ENCODE assay signal across 27 cellular contexts in genomic region chr13:110420626-110421025, GRCh38.
DNase-seq lines count a peak whose midpoint lies in the region; ATAC-seq and TF ChIP-seq lines count a peak whose summit lies in the region.
"Had no signal": no experiment of that assay in that cellular context is flagged by ENCODE, and none has a peak within 500 bp of the region (broad histone marks: within the 10 kb centered on the region; RNA-seq: fewer than 3 reads in every experiment).

No MANE protein-coding gene starts in this region.

- CTCF ChIA-PET in SK-N-SH (lab: Yijun Ruan, JAX): interaction anchor here (3.4 kb wide), 1 partner anchor 9 kb away, joined by 12 read pairs; no protein-coding TSS in a partner anchor

- H3K79me2 ChIP-seq in SK-N-SH (ENCODE audit: insufficient read depth): peaks cover 15% of the 10 kb centered on the region; the same call in 1 of the 2 replicates

- WGBS in SK-N-SH (ENCODE audit: low lambda C conversion rate): 96% methylated on average over 6 of the region's 6 CpGs

- H3K9ac ChIP-seq in BLaER1 treated with 17β-estradiol and CSF1 and Interleukin-3, amounts not matched to agents 10 nM and 100 nM: no peak overlapping the region
- H3K9ac ChIP-seq in SK-N-SH: no peak overlapping the region

- peak; percentile 45 for DNase-seq in coronary artery (ENCODE audit: low spot score)
- DNase-seq in lower lobe of right lung: no peak
- no peak for DNase-seq in gastrocnemius medialis
- DNase-seq in NCI-H2227 treated with DMSO at 0.1 percent for 48 hours (lab: John Stamatoyannopoulos, UW): no peak
- DNase-seq in SK-N-SH: no peak
- no peak for DNase-seq in NOMO-1 treated with DMSO at 0.1 percent for 48 hours (lab: John Stamatoyannopoulos, UW; ENCODE audit: unreplicated experiment)
- DNase-seq: activated CD4-positive, alpha-beta T cell treated with anti-CD3 and anti-CD28 coated beads for 48 hours; CD4-positive, CD25-positive, alpha-beta regulatory T cell; colonic mucosa; DND-41; effector memory CD4-positive, alpha-beta T cell; erythroblast; foreskin keratinocyte; GF-D8; NCI-H146; NCI-H2107; NCI-H446 treated with DMSO at 0.1 percent for 48 hours; NCI-H774; spleen; T-cell; WERI-Rb-1 had no signal

- 0 out of 22 replicates have a peak, but pooled peaks cover 0 to 3% (median 0%) of the 10 kb centered on the region in 11 experiments for H3K9me3 ChIP-seq in BLaER1 treated with 17β-estradiol and CSF1 and Interleukin-3, amounts not matched to agents 10 nM and 100 nM (replicated peaks in 1 of 11)
- H3K9me3 ChIP-seq in lower lobe of right lung: no peaks in the 10 kb centered on the region
- H3K9me3 ChIP-seq in gastrocnemius medialis: no peaks in the 10 kb centered on the region
- no peaks in the 10 kb centered on the region for H3K9me3 ChIP-seq in SK-N-SH
- H3K9me3 ChIP-seq: colonic mucosa, heart right ventricle, right atrium auricular region, spleen had no signal

- intact Hi-C loops in lower lobe of right lung (cut with DNase I): loop anchor here (10.0 kb wide), 1 partner anchor 196 kb away; no protein-coding TSS in a partner anchor
- intact Hi-C loops in gastrocnemius medialis (cut with DNase I; ENCODE audit: low total_unique reads): no loop called here

- H3K4me2 ChIP-seq in BLaER1 treated with 17β-estradiol and CSF1 and Interleukin-3, amounts not matched to agents 10 nM and 100 nM: peak overlapping the region in 8 of 11 experiments; percentile 54 to 86 (median 69); a peak in 15 of 22 replicates
- no peak overlapping the region for H3K4me2 ChIP-seq in SK-N-SH

- no peak for TF ChIP-seq CTCF in coronary artery (IDR thresholded peaks at IDR 0.05)
- TF ChIP-seq CTCF in lower lobe of right lung (IDR thresholded peaks at IDR 0.05): no peak
- no peak for TF ChIP-seq CTCF in gastrocnemius medialis (IDR thresholded peaks at IDR 0.05 in 4 of 5, conservative IDR thresholded peaks at IDR 0.05 in 1 of 5)
- TF ChIP-seq CTCF in SK-N-SH (IDR thresholded peaks at IDR 0.05): no peak

- peaks cover 26 to 100% (median 60%) of the 10 kb centered on the region in 11 experiments; a peak in 21 of 22 replicates for H3K27me3 ChIP-seq in BLaER1 treated with 17β-estradiol and CSF1 and Interleukin-3, amounts not matched to agents 10 nM and 100 nM
- no peaks in the 10 kb centered on the region for H3K27me3 ChIP-seq in lower lobe of right lung (ENCODE audit: low read depth)
- H3K27me3 ChIP-seq in gastrocnemius medialis: no peaks in the 10 kb centered on the region
- no peaks in the 10 kb centered on the region for H3K27me3 ChIP-seq in SK-N-SH (ENCODE audit: insufficient read depth)
- H3K27me3 ChIP-seq: cardiac muscle cell, colonic mucosa, foreskin keratinocyte, right atrium auricular region had no signal

- ATAC-seq in lower lobe of right lung: no peak
- ATAC-seq in gastrocnemius medialis: no peak
- no peak for ATAC-seq in GM21786 (IDR thresholded peaks at IDR 0.05; ENCODE audit: unreplicated experiment)
- ATAC-seq: foreskin keratinocyte, heart right ventricle, T-cell had no signal

- H3K36me3 ChIP-seq in BLaER1 treated with 17β-estradiol and CSF1 and Interleukin-3, amounts not matched to agents 10 nM and 100 nM: no peaks in the 10 kb centered on the region
- peaks cover 6% of the 10 kb centered on the region for H3K36me3 ChIP-seq in lower lobe of right lung
- no peaks in the 10 kb centered on the region for H3K36me3 ChIP-seq in gastrocnemius medialis
- peaks cover 0 to 36% of the 10 kb centered on the region in 2 experiments for H3K36me3 ChIP-seq in SK-N-SH (replicated peaks in 1 of 2; ENCODE audit: control insufficient read depth in 1 of 2, insufficient read depth in 2 of 2, low read length in 1 of 2)
- H3K36me3 ChIP-seq: cardiac muscle cell, colonic mucosa, WERI-Rb-1 had no signal

- no peak overlapping the region for H3K27ac ChIP-seq in BLaER1 treated with 17β-estradiol and CSF1 and Interleukin-3, amounts not matched to agents 10 nM and 100 nM
- peak overlapping the region; percentile 36 to 49 for H3K27ac ChIP-seq in coronary artery
- H3K27ac ChIP-seq in lower lobe of right lung: peak overlapping the region; percentile 9
- H3K27ac ChIP-seq in gastrocnemius medialis: peak overlapping the region in 3 of 4 donors; percentile 17 to 22 (median 19)
- H3K27ac ChIP-seq in SK-N-SH (ENCODE audit: low read depth in 2 of 2, low read length in 1 of 2): no peak overlapping the region
- H3K27ac ChIP-seq: cardiac muscle cell, foreskin keratinocyte, WERI-Rb-1 had no signal

- H3F3A ChIP-seq in SK-N-SH (replicated peaks; ENCODE audit: insufficient read depth): no peaks in the 10 kb centered on the region

- H3K9me2 ChIP-seq in SK-N-SH: no peaks in the 10 kb centered on the region

- TF ChIP-seq POLR2A in gastrocnemius medialis (IDR thresholded peaks at IDR 0.05): no peak

- H3K4me1 ChIP-seq in BLaER1 treated with 17β-estradiol and CSF1 and Interleukin-3, amounts not matched to agents 10 nM and 100 nM: peaks cover 14 to 75% (median 58%) of the 10 kb centered on the region in 10 experiments; a peak in 19 of 20 replicates
- H3K4me1 ChIP-seq in lower lobe of right lung: peaks cover 37% of the 10 kb centered on the region
- peaks cover 23 to 30% of the 10 kb centered on the region in 2 donors for H3K4me1 ChIP-seq in gastrocnemius medialis
- peaks cover 0 to 16% of the 10 kb centered on the region in 2 experiments; a peak in 2 of 4 replicates for H3K4me1 ChIP-seq in SK-N-SH (ENCODE audit: control insufficient read depth in 1 of 2, insufficient read depth in 2 of 2, low read depth in 1 of 2, low read length in 1 of 2)
- H3K4me1 ChIP-seq: colonic mucosa, foreskin keratinocyte had no signal

- no peak overlapping the region for H2AFZ ChIP-seq in SK-N-SH (ENCODE audit: low read depth)

- TF ChIP-seq RAD21 in SK-N-SH (IDR thresholded peaks at IDR 0.05; ENCODE audit: low read length): no peak

- in situ Hi-C loops in gastrocnemius medialis (cut with MboI; ENCODE audit: low sequenced_read_pairs in 4 of 4): loop anchor here in 1 of 4 donors (25.0 kb wide), 1 partner anchor 183 kb away; no protein-coding TSS in a partner anchor

- POLR2A ChIA-PET in SK-N-SH (lab: Yijun Ruan, JAX): no interaction called here

- no peak for TF ChIP-seq EP300 in SK-N-SH (IDR thresholded peaks at IDR 0.05; ENCODE audit: borderline replicate concordance in 1 of 2, low read depth in 1 of 2, low read length in 1 of 2)

- H4K20me1 ChIP-seq in BLaER1 treated with 17β-estradiol and CSF1 and Interleukin-3, amounts not matched to agents 10 nM and 100 nM: peaks cover 0 to 50% (median 0%) of the 10 kb centered on the region in 11 experiments; a peak in 7 of 22 replicates
- H4K20me1 ChIP-seq in SK-N-SH (ENCODE audit: insufficient read depth): no peaks in the 10 kb centered on the region

- H3K4me3 ChIP-seq in BLaER1 treated with 17β-estradiol and CSF1 and Interleukin-3, amounts not matched to agents 10 nM and 100 nM: no peak overlapping the region
- no peak overlapping the region for H3K4me3 ChIP-seq in coronary artery
- no peak overlapping the region for H3K4me3 ChIP-seq in lower lobe of right lung
- H3K4me3 ChIP-seq in gastrocnemius medialis: no peak overlapping the region
- no peak overlapping the region for H3K4me3 ChIP-seq in SK-N-SH (ENCODE audit: low read depth in 2 of 2, low read length in 1 of 2)
- H3K4me3 ChIP-seq: cardiac muscle cell, colonic mucosa, heart right ventricle, lung, right atrium auricular region, spleen had no signal

TF ChIP-seq in SK-N-SH, 30 proteins besides CTCF, POLR2A, EP300 and RAD21:
- TF ChIP-seq RCOR1 (IDR thresholded peaks at IDR 0.05; ENCODE audit: low read length): no peak
- no peak for TF ChIP-seq RXRA (IDR thresholded peaks at IDR 0.05; ENCODE audit: borderline replicate concordance, low read depth)
TF ChIP-seq in SK-N-SH: peak in this region for 0.

Comparison
In these comparisons a context has a peak if more than half of its experiments do, and no peak if none do; other contexts are left out.
1. H3K27ac ChIP-seq: peak in coronary artery (2 of 2), lower lobe of right lung (single experiment) and gastrocnemius medialis (3 of 4); none in BLaER1 treated with 17β-estradiol and CSF1 and Interleukin-3, amounts not matched to agents 10 nM and 100 nM (0 of 11) and SK-N-SH (0 of 2).